ENCODE assay signal across 27 cellular contexts in the genomic region with DNA sequence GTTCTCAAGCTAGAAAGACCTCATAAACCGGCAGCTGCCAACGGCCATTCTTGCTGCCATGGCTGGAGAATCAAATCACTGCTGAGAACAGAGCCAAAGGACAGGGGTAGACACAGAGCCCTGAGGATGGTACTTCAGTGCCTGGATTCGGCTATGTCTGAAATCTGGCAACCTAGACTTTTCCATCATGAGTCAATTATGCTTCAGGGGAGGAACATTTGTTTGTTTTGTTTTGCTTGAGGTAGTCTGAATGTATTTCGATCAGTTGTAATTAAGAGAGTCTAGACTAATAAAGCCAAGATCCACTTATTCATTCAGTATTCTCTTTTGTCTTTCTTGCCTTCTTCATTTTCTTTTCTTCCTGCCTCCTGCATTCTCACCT.
"Had no signal": no experiment of that assay in that cellular context is flagged by ENCODE, and none has a peak within 500 bp of the region (broad histone marks: within the 10 kb centered on the region; RNA-seq: fewer than 3 reads in every experiment).

No MANE protein-coding gene starts in this region.

- H3K36me3 ChIP-seq: brain microvascular endothelial cell, esophagus muscularis mucosa, pancreas, prostate gland, upper lobe of left lung, WERI-Rb-1 had no signal

- H3K9me3 ChIP-seq: esophagus muscularis mucosa, pancreas, prostate gland, upper lobe of left lung had no signal

- H3K4me3 ChIP-seq: esophagus muscularis mucosa, pancreas, prostate gland, smooth muscle cell, upper lobe of left lung had no signal

- H3K4me1 ChIP-seq: foreskin keratinocyte, prostate gland, upper lobe of left lung had no signal

- H3K9me3 Mint-ChIP-seq: activated naive CD4-positive, alpha-beta T cell treated with anti-CD3 and anti-CD28 coated beads for 36 hours; activated naive CD8-positive, alpha-beta T cell treated with anti-CD3 and anti-CD28 coated beads for 36 hours; activated T-helper 1 cell treated with anti-CD3 and anti-CD28 coated beads, Interleukin-12 subunit alpha, Interleukin-12 subunit beta, Interleukin-2, Interleukin-4 antibody, amounts not matched to agents 30 ng/mL and 10 ng/mL and 1 ng/mL, durations not matched to agents 14 hours and 24 hours and 36 hours; endodermal cell; stimulated activated memory B cell treated with anti-CD40 and anti-IgM and Interleukin-4, amounts not matched to agents 10 μg/mL and 1 μg/mL and 100 μg/mL, for 72 hours; stimulated activated naive CD8-positive, alpha-beta T cell treated with anti-CD3 and anti-CD28 coated beads, Interleukin-15, amount 100 ng/mL, for 72 hours had no signal

- H3K36me3 Mint-ChIP-seq: activated naive CD8-positive, alpha-beta T cell treated with anti-CD3 and anti-CD28 coated beads for 36 hours; stimulated activated memory B cell treated with anti-CD40 and anti-IgM and Interleukin-4, amounts not matched to agents 10 μg/mL and 1 μg/mL and 100 μg/mL, for 72 hours had no signal

- H3K27me3 ChIP-seq: brain microvascular endothelial cell, esophagus muscularis mucosa, foreskin keratinocyte, pancreas, upper lobe of left lung had no signal

- H3K27me3 Mint-ChIP-seq: stimulated activated memory B cell treated with anti-CD40 and anti-IgM and Interleukin-4, amounts not matched to agents 10 μg/mL and 1 μg/mL and 100 μg/mL, for 72 hours; stimulated activated naive CD8-positive, alpha-beta T cell treated with anti-CD3 and anti-CD28 coated beads, Interleukin-15, amount 100 ng/mL, for 72 hours had no signal

- H3K27ac ChIP-seq: brain microvascular endothelial cell, esophagus muscularis mucosa, foreskin keratinocyte, pancreas, prostate gland, upper lobe of left lung, WERI-Rb-1 had no signal

- H3K4me2 ChIP-seq: smooth muscle cell had no signal

- H3K4me3 Mint-ChIP-seq: activated naive CD4-positive, alpha-beta T cell treated with anti-CD3 and anti-CD28 coated beads for 36 hours; activated naive CD8-positive, alpha-beta T cell treated with anti-CD3 and anti-CD28 coated beads for 36 hours; activated T-helper 1 cell treated with anti-CD3 and anti-CD28 coated beads, Interleukin-12 subunit alpha, Interleukin-12 subunit beta, Interleukin-2, Interleukin-4 antibody, amounts not matched to agents 30 ng/mL and 10 ng/mL and 1 ng/mL, durations not matched to agents 14 hours and 24 hours and 36 hours; endodermal cell; stimulated activated memory B cell treated with anti-CD40 and anti-IgM and Interleukin-4, amounts not matched to agents 10 μg/mL and 1 μg/mL and 100 μg/mL, for 72 hours; stimulated activated naive CD8-positive, alpha-beta T cell treated with anti-CD3 and anti-CD28 coated beads, Interleukin-15, amount 100 ng/mL, for 72 hours had no signal

- DNase-seq: activated CD4-positive, alpha-beta T cell treated with anti-CD3 and anti-CD28 coated beads for 48 hours; activated CD4-positive, alpha-beta T cell treated with anti-CD3 and anti-CD28 coated beads, Interleukin-2, amount 50 U/mL, for 48 hours; activated CD8-positive, alpha-beta memory T cell treated with anti-CD3 and anti-CD28 coated beads, Interleukin-2, amount 50 U/mL, for 4 hours; activated effector memory CD4-positive, alpha-beta T cell treated with anti-CD3 and anti-CD28 coated beads, Interleukin-2, amount 50 U/mL, for 16 hours; activated naive CD4-positive, alpha-beta T cell treated with anti-CD3 and anti-CD28 coated beads for 36 hours; activated naive CD8-positive, alpha-beta T cell treated with anti-CD3 and anti-CD28 coated beads for 36 hours; activated T-cell treated with anti-CD3 and anti-CD28 coated beads, Interleukin-2, amount 50 U/mL, for 1 hour; brain microvascular endothelial cell; central memory CD4-positive, alpha-beta T cell; endodermal cell; foreskin keratinocyte; left ventricle myocardium superior; nucleus accumbens; pancreas; stimulated activated CD4-positive, alpha-beta T cell treated with anti-CD3 and anti-CD28 coated beads, Interleukin-1b, Interleukin-23, amount 100 ng/mL, for 48 hours; stimulated activated CD4-positive, alpha-beta T cell treated with anti-CD3 and anti-CD28 coated beads, Interleukin-4, amount 100 ng/mL, for 4 hours; stimulated activated CD8-positive, alpha-beta memory T cell treated with anti-CD3 and anti-CD28 coated beads, Interleukin-4, amount 100 ng/mL, for 48 hours; stimulated activated naive CD8-positive, alpha-beta T cell treated with anti-CD3 and anti-CD28 coated beads, Interleukin-15, amount 100 ng/mL, for 72 hours; substantia nigra; T-helper 9 cell; upper lobe of left lung; WERI-Rb-1 had no signal

- H3K27ac Mint-ChIP-seq: activated naive CD4-positive, alpha-beta T cell treated with anti-CD3 and anti-CD28 coated beads for 36 hours; activated naive CD8-positive, alpha-beta T cell treated with anti-CD3 and anti-CD28 coated beads for 36 hours; activated T-helper 1 cell treated with anti-CD3 and anti-CD28 coated beads, Interleukin-12 subunit alpha, Interleukin-12 subunit beta, Interleukin-2, Interleukin-4 antibody, amounts not matched to agents 30 ng/mL and 10 ng/mL and 1 ng/mL, durations not matched to agents 14 hours and 24 hours and 36 hours; endodermal cell; stimulated activated memory B cell treated with anti-CD40 and anti-IgM and Interleukin-4, amounts not matched to agents 10 μg/mL and 1 μg/mL and 100 μg/mL, for 72 hours; stimulated activated naive CD8-positive, alpha-beta T cell treated with anti-CD3 and anti-CD28 coated beads, Interleukin-15, amount 100 ng/mL, for 72 hours had no signal

- H3K4me1 Mint-ChIP-seq: activated naive CD8-positive, alpha-beta T cell treated with anti-CD3 and anti-CD28 coated beads for 36 hours; endodermal cell; stimulated activated memory B cell treated with anti-CD40 and anti-IgM and Interleukin-4, amounts not matched to agents 10 μg/mL and 1 μg/mL and 100 μg/mL, for 72 hours; stimulated activated naive CD8-positive, alpha-beta T cell treated with anti-CD3 and anti-CD28 coated beads, Interleukin-15, amount 100 ng/mL, for 72 hours had no signal
